15 cellular contexts compared by ENCODE assay signal in genomic region chr13:26498524-26499208, GRCh38. TPM values are rescaled to one million over a fixed set of nuclear protein-coding genes. Genes with fewer than 3 reads are reported as not detected.
DNase-seq lines count a peak whose midpoint lies in the region; ATAC-seq and TF ChIP-seq lines count a peak whose summit lies in the region.
"Had no signal": no experiment of that assay in that cellular context is flagged by ENCODE, and none has a peak within 500 bp of the region (broad histone marks: within the 10 kb centered on the region; RNA-seq: fewer than 3 reads in every experiment).

No MANE protein-coding gene starts in this region.

- peak overlapping the region; percentile 61 for H3K9ac ChIP-seq in neural cell (ENCODE audit: low read length)

- no peak for TF ChIP-seq CTCF in choroid plexus epithelial cell (conservative IDR thresholded peaks at IDR 0.05; ENCODE audit: low read depth, low read length)
- TF ChIP-seq CTCF in neural cell (IDR thresholded peaks at IDR 0.05; ENCODE audit: poor library complexity, severe bottlenecking): peak; percentile 29

- H3K9me3 ChIP-seq in neural cell (ENCODE audit: low read length): no peaks in the 10 kb centered on the region
- H3K9me3 ChIP-seq: ascending aorta, thoracic aorta had no signal

- DNase-seq in DMS53 treated with DMSO at 0.1 percent for 48 hours (lab: John Stamatoyannopoulos, UW; ENCODE audit: unreplicated experiment) (peak; percentile 64), HT1080 (ENCODE audit: low read depth) (peak; percentile 20), choroid plexus epithelial cell (ENCODE audit: low read depth) (peak; percentile 44)
- DNase-seq in activated naive CD4-positive, alpha-beta T cell treated with anti-CD3 and anti-CD28 coated beads, Interleukin-2, amount 10 ng/mL, durations not matched to agents 7 days and 5 days: no peak
- DNase-seq: activated CD4-positive, alpha-beta T cell treated with anti-CD3 and anti-CD28 coated beads for 36 hours; activated T-cell treated with anti-CD3 and anti-CD28 coated beads, Interleukin-2, amount 50 U/mL, for 72 hours; NCI-H2029; T-helper 1 cell had no signal

- H3K36me3 Mint-ChIP-seq in activated naive CD4-positive, alpha-beta T cell treated with anti-CD3 and anti-CD28 coated beads, Interleukin-2, amount 10 ng/mL, durations not matched to agents 7 days and 5 days: no peaks in the 10 kb centered on the region

- peak; percentile 51 for TF ChIP-seq RAD21 in neural cell (conservative IDR thresholded peaks at IDR 0.05)

- H3K9me3 Mint-ChIP-seq in activated naive CD4-positive, alpha-beta T cell treated with anti-CD3 and anti-CD28 coated beads, Interleukin-2, amount 10 ng/mL, durations not matched to agents 7 days and 5 days: no peaks in the 10 kb centered on the region
- H3K9me3 Mint-ChIP-seq: activated T-cell treated with anti-CD3 and anti-CD28 coated beads, Interleukin-2, amount 50 U/mL, for 72 hours had no signal

- no peak overlapping the region for H3K4me3 ChIP-seq in choroid plexus epithelial cell (ENCODE audit: low read depth, low read length)
- peak overlapping the region; percentile 49 for H3K4me3 ChIP-seq in neural cell (ENCODE audit: low read length)
- H3K4me3 ChIP-seq: ascending aorta, K562, thoracic aorta had no signal

- H3K4me1 Mint-ChIP-seq in activated naive CD4-positive, alpha-beta T cell treated with anti-CD3 and anti-CD28 coated beads, Interleukin-2, amount 10 ng/mL, durations not matched to agents 7 days and 5 days: peaks cover 2% of the 10 kb centered on the region

- no peaks in the 10 kb centered on the region for H3K27me3 ChIP-seq in neural cell (ENCODE audit: insufficient read depth, low read depth, low read length)
- H3K27me3 ChIP-seq: ascending aorta had no signal

- CTCF ChIA-PET in activated naive CD4-positive, alpha-beta T cell treated with anti-CD3 and anti-CD28 coated beads, Interleukin-2, amount 10 ng/mL, durations not matched to agents 7 days and 5 days (lab: Charles Lee): interaction anchor here (0.7 to 6.6 kb wide), 3 partner anchors 15 to 430 kb away, joined by 3 to 124 read pairs (median 3); no protein-coding TSS in a partner anchor

- no peaks in the 10 kb centered on the region for H3K79me2 ChIP-seq in neural cell (replicated peaks; ENCODE audit: insufficient read depth, low read length)

- no peak for ATAC-seq in HG03280 (IDR thresholded peaks at IDR 0.05; ENCODE audit: unreplicated experiment)
- ATAC-seq in GM21367 (IDR thresholded peaks at IDR 0.05; ENCODE audit: unreplicated experiment): no peak
- ATAC-seq: activated CD4-positive, alpha-beta T cell treated with anti-CD3 and anti-CD28 coated beads for 36 hours; activated T-cell treated with anti-CD3 and anti-CD28 coated beads, Interleukin-2, amount 50 U/mL, for 72 hours; HCT116; K562 had no signal

- H3K36me3 ChIP-seq in neural cell (ENCODE audit: insufficient read depth, low read length): no peaks in the 10 kb centered on the region
- H3K36me3 ChIP-seq: ascending aorta, thoracic aorta had no signal

- H4K20me1 ChIP-seq in neural cell (ENCODE audit: insufficient read depth): no peaks in the 10 kb centered on the region

- H3K27me3 Mint-ChIP-seq in activated naive CD4-positive, alpha-beta T cell treated with anti-CD3 and anti-CD28 coated beads, Interleukin-2, amount 10 ng/mL, durations not matched to agents 7 days and 5 days: peaks cover 5% of the 10 kb centered on the region

- peak overlapping the region; percentile 53 for H2AFZ ChIP-seq in neural cell (ENCODE audit: low read depth, low read length)

- H3K27ac ChIP-seq in neural cell (ENCODE audit: low read length): peak overlapping the region; percentile 90
- H3K27ac ChIP-seq: ascending aorta, thoracic aorta had no signal

- H3K4me2 ChIP-seq in neural cell (ENCODE audit: low read length): peak overlapping the region; percentile 22

- no peak overlapping the region for H3K4me3 Mint-ChIP-seq in activated naive CD4-positive, alpha-beta T cell treated with anti-CD3 and anti-CD28 coated beads, Interleukin-2, amount 10 ng/mL, durations not matched to agents 7 days and 5 days
- H3K4me3 Mint-ChIP-seq: activated CD4-positive, alpha-beta T cell treated with anti-CD3 and anti-CD28 coated beads for 36 hours; activated T-cell treated with anti-CD3 and anti-CD28 coated beads, Interleukin-2, amount 50 U/mL, for 72 hours had no signal

- no peaks in the 10 kb centered on the region for H3K9me2 ChIP-seq in neural cell (ENCODE audit: insufficient read depth, low read length)

- no peaks in the 10 kb centered on the region for H3F3A ChIP-seq in neural cell (ENCODE audit: insufficient read depth, low read length, poor library complexity, severe bottlenecking)

- H3K27ac Mint-ChIP-seq in activated naive CD4-positive, alpha-beta T cell treated with anti-CD3 and anti-CD28 coated beads, Interleukin-2, amount 10 ng/mL, durations not matched to agents 7 days and 5 days: no peak overlapping the region
- H3K27ac Mint-ChIP-seq: activated CD4-positive, alpha-beta T cell treated with anti-CD3 and anti-CD28 coated beads for 36 hours; activated T-cell treated with anti-CD3 and anti-CD28 coated beads, Interleukin-2, amount 50 U/mL, for 72 hours had no signal

- peak; percentile 98 for TF ChIP-seq EP300 in neural cell (conservative IDR thresholded peaks at IDR 0.05; ENCODE audit: poor library complexity, severe bottlenecking)

TF ChIP-seq in neural cell, 6 proteins besides CTCF, POLR2A, EP300 and RAD21:
- TF ChIP-seq MXI1 (conservative IDR thresholded peaks at IDR 0.05; ENCODE audit: poor library complexity, severe bottlenecking) (peak; percentile 45), TAF1 (IDR thresholded peaks at IDR 0.05; ENCODE audit: low read depth) (no peak), POLR2AphosphoS5 (IDR thresholded peaks at IDR 0.05) (peak; percentile 95), SMC3 (conservative IDR thresholded peaks at IDR 0.05; ENCODE audit: poor library complexity) (peak; percentile 42), EZH2 (IDR thresholded peaks at IDR 0.05; ENCODE audit: borderline replicate concordance, insufficient read depth, low read length, poor library complexity, severe bottlenecking) (no peak), REST (IDR thresholded peaks at IDR 0.05; ENCODE audit: borderline replicate concordance) (peak; percentile 78)

RNA-seq across cellular contexts. Expression of gene WASF3, which starts 58.8 kb away (rescaled TPM):
- total RNA-seq in HT1080 (2014; rRNA removed; shearing (Covaris generic)): 5.9 and 6.5 TPM in 2 replicates
- 10.9 and 15.7 TPM in 2 replicates for polyA plus RNA-seq in HT1080 (2015; cell fraction: cytosol; rRNA removed)
- 10.9 and 12.8 TPM in 2 replicates for polyA plus RNA-seq in HT1080 (2015; cell fraction: nucleus; rRNA removed)
- 44.5 and 49.1 TPM in 2 replicates for polyA plus RNA-seq in neural cell
- polyA minus RNA-seq in neural cell: 55.5 and 67.1 TPM in 2 replicates
